In the genomic region with DNA sequence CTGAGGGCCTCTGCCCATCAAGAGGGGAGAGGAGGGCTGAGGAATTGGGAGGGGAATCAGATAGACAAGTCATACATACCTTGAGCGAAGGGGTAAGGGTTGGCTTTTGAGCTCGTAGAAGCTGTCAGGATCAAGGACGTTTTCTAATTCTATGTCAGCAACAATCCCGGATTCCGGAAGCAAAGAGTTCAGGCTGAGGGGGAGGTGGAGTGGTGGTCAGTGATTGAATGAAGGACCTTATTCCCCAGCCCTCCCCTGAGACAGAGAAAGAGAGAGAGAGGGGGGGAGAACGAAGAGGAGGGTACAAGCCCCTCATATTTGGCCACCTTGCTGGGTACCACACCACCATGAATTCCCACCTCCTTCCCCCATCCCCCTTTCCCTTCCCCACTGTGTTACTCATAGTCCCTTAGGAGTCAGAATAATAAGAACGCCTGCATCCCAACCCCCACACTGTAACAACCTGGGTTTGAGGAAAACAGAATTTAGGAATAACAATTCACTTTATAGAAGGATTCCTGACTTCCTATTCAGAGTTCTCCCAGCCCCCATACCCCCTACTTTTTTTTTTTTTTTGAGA, we compare ENCODE assay signal across 8 cellular contexts. TPM values are rescaled to one million over a fixed set of nuclear protein-coding genes. Genes with fewer than 3 reads are reported as not detected.
DNase-seq lines count a peak whose midpoint lies in the region; ATAC-seq, FAIRE-seq and TF ChIP-seq lines count a peak whose summit lies in the region.

No MANE protein-coding gene starts in this region.

- H3K9me2 ChIP-seq in OCI-LY7 (ENCODE audit: insufficient read depth, low read length) = no peaks in the 10 kb centered on the region

- ATAC-seq in CD4-positive, alpha-beta T cell (ENCODE audit: poor library complexity) = no peak
- ATAC-seq in HG02763 (IDR thresholded peaks at IDR 0.05; ENCODE audit: unreplicated experiment) = no peak
- no peak for ATAC-seq in GM19397 (IDR thresholded peaks at IDR 0.05; ENCODE audit: unreplicated experiment)

- no peaks in the 10 kb centered on the region for H3K9me3 ChIP-seq in CD4-positive, alpha-beta T cell (ENCODE audit: control insufficient read depth, low read length)
- H3K9me3 ChIP-seq in OCI-LY7 (ENCODE audit: low read length) (no peaks in the 10 kb centered on the region), endothelial cell of umbilical vein (replicated peaks; ENCODE audit: control insufficient read depth, insufficient read depth, low read length) (no peaks in the 10 kb centered on the region), neutrophil (no peaks in the 10 kb centered on the region)

- H3K79me2 ChIP-seq in OCI-LY7 (ENCODE audit: insufficient read depth, low read depth, low read length) = peaks cover 13% of the 10 kb centered on the region; the same call in 1 of the 2 replicates
- peaks cover 29% of the 10 kb centered on the region for H3K79me2 ChIP-seq in endothelial cell of umbilical vein (ENCODE audit: control insufficient read depth, insufficient read depth, low read length)

- peaks cover 23% of the 10 kb centered on the region for H3K36me3 Mint-ChIP-seq in CD4-positive, alpha-beta T cell (ENCODE audit: low read depth)

- no peak overlapping the region for H3K27ac ChIP-seq in CD4-positive, alpha-beta T cell (ENCODE audit: low read depth, low read length)
- peak overlapping the region; percentile 64 for H3K27ac ChIP-seq in OCI-LY7 (ENCODE audit: low read depth, low read length, poor library complexity, severe bottlenecking)
- peak overlapping the region; percentile 42 for H3K27ac ChIP-seq in endothelial cell of umbilical vein (ENCODE audit: insufficient read depth, low read depth, low read length)
- H3K27ac ChIP-seq in neutrophil = peak overlapping the region; percentile 98

- peak overlapping the region; percentile 41 for H3K9ac ChIP-seq in endothelial cell of umbilical vein (replicated peaks; ENCODE audit: extremely low read depth, insufficient read depth, low read length)

- H3K27ac Mint-ChIP-seq in CD4-positive, alpha-beta T cell = peak overlapping the region; percentile 80

- H3K4me1 ChIP-seq in OCI-LY7 (ENCODE audit: insufficient read depth, low read length, poor library complexity, severe bottlenecking) (peaks cover 45% of the 10 kb centered on the region), endothelial cell of umbilical vein (ENCODE audit: control insufficient read depth, extremely low read depth, insufficient read depth, low read length) (peaks cover 33% of the 10 kb centered on the region), neutrophil (ENCODE audit: control insufficient read depth in 1 of 2, insufficient read depth in 1 of 2, low read depth in 1 of 2, low read length in 1 of 2) (peaks cover 28 to 49% of the 10 kb centered on the region in 2 experiments)

- DNase-seq in CD4-positive, alpha-beta T cell = no peak
- no peak for DNase-seq in OCI-LY7 (ENCODE audit: low spot score)
- peak; percentile 30 for DNase-seq in endothelial cell of umbilical vein (ENCODE audit: low read depth, low spot score)
- DNase-seq in stimulated activated CD4-positive, alpha-beta T cell treated with anti-CD3 and anti-CD28 coated beads, Interleukin-4, amount 100 ng/mL, for 1 hour = no peak
- DNase-seq in Ammon's horn (ENCODE audit: low spot score) = no peak

- no peaks in the 10 kb centered on the region for H4K20me1 ChIP-seq in OCI-LY7 (ENCODE audit: insufficient read depth, low read length)
- no peaks in the 10 kb centered on the region for H4K20me1 ChIP-seq in endothelial cell of umbilical vein (replicated peaks; ENCODE audit: control insufficient read depth, extremely low read depth, insufficient read depth, low read length)

- TF ChIP-seq POLR2A in endothelial cell of umbilical vein (IDR thresholded peaks at IDR 0.05; ENCODE audit: low read depth, low read length) = no peak

- H3K4me1 Mint-ChIP-seq in CD4-positive, alpha-beta T cell (ENCODE audit: low read depth) = peaks cover 39% of the 10 kb centered on the region

- POLR2A ChIA-PET in CD4-positive, alpha-beta T cell (lab: Charles Lee) = interaction anchor here (0.7 to 2.3 kb wide), 2 partner anchors 33 to 82 kb away, joined by 3 to 12 read pairs; partner anchors contain the start of genes OTUD5 and PRAF2
- POLR2A ChIA-PET in OCI-LY7 (lab: Charles Lee) (interaction anchor here (0.6 to 3.3 kb wide), 3 partner anchors 13 to 78 kb away, joined by 4 to 12 read pairs (median 5); no protein-coding TSS in a partner anchor), endothelial cell of umbilical vein (lab: Charles Lee) (no interaction called here)

- H3K9me3 Mint-ChIP-seq in CD4-positive, alpha-beta T cell = no peaks in the 10 kb centered on the region

- H3K36me3 ChIP-seq in OCI-LY7 (ENCODE audit: insufficient read depth, low read length) = peaks cover 28% of the 10 kb centered on the region
- peaks cover 5 to 8% of the 10 kb centered on the region in 2 experiments for H3K36me3 ChIP-seq in endothelial cell of umbilical vein (ENCODE audit: control insufficient read depth in 2 of 2, extremely low read depth in 1 of 2, insufficient read depth in 2 of 2, low read length in 2 of 2)
- peaks cover 45% of the 10 kb centered on the region for H3K36me3 ChIP-seq in neutrophil

- dilution Hi-C loops in endothelial cell of umbilical vein (cut with MboI; ENCODE audit: extremely low pct_ligation_motif_present, low sequenced_read_pairs) = no loop called here

- no peaks in the 10 kb centered on the region for H3K9me1 ChIP-seq in endothelial cell of umbilical vein (replicated peaks; ENCODE audit: control insufficient read depth, extremely low read depth, insufficient read depth, low read length)

- peak overlapping the region; percentile 59 for H3K4me3 ChIP-seq in OCI-LY7 (ENCODE audit: low read depth, low read length, poor library complexity, severe bottlenecking)
- H3K4me3 ChIP-seq in endothelial cell of umbilical vein (replicated peaks in 1 of 3; ENCODE audit: insufficient read depth in 1 of 3, low read depth in 1 of 3, low read length in 3 of 3) = peak overlapping the region in 2 of 3 experiments; percentile 19 to 23
- H3K4me3 ChIP-seq in neutrophil (ENCODE audit: low read depth in 1 of 2, low read length in 1 of 2) = peak overlapping the region; percentile 71 to 93

- intact Hi-C loops in CD4-positive, alpha-beta T cell (cut with DNase I, micrococcal nuclease) = loop anchor here (2.0 to 5.0 kb wide), 6 partner anchors 37 to 233 kb away; partner anchors contain the start of genes OTUD5 (in 1 of the 2), PQBP1 (in 1 of the 2), TIMM17B (in 1 of the 2) and WDR45 (in 1 of the 2)
- intact Hi-C loops in OCI-LY7 (cut with micrococcal nuclease; ENCODE audit: unreplicated experiment) = loop anchor here (5.0 kb wide), 1 partner anchor 143 kb away; the partner anchor contains the start of genes PQBP1 and TIMM17B
- intact Hi-C loops in endothelial cell of umbilical vein (cut with micrococcal nuclease) = loop anchor here (5.0 kb wide), 1 partner anchor 122 kb away; the partner anchor contains the start of gene MAGIX

- H3K4me3 Mint-ChIP-seq in CD4-positive, alpha-beta T cell = peak overlapping the region; percentile 66

- H2AFZ ChIP-seq in OCI-LY7 (ENCODE audit: low read length) (peak overlapping the region; percentile 11; the same call in 1 of the 2 replicates), endothelial cell of umbilical vein (ENCODE audit: low read depth, low read length) (no peak overlapping the region)

- H3K27me3 Mint-ChIP-seq in CD4-positive, alpha-beta T cell = no peaks in the 10 kb centered on the region

- H3K27me3 ChIP-seq in CD4-positive, alpha-beta T cell (ENCODE audit: control insufficient read depth, insufficient read depth, low read length) = no peaks in the 10 kb centered on the region
- H3K27me3 ChIP-seq in endothelial cell of umbilical vein (ENCODE audit: control insufficient read depth in 2 of 2, insufficient read depth in 2 of 2, low read length in 2 of 2) (no peaks in the 10 kb centered on the region), neutrophil (no peaks in the 10 kb centered on the region)

- CTCF ChIA-PET in CD4-positive, alpha-beta T cell (lab: Charles Lee) = interaction anchor here (1.1 kb wide), 1 partner anchor 252 kb away, joined by 3 read pairs; no protein-coding TSS in a partner anchor
- CTCF ChIA-PET in OCI-LY7 (lab: Charles Lee; ENCODE audit: unreplicated experiment) = no interaction called here
- CTCF ChIA-PET in endothelial cell of umbilical vein (lab: Charles Lee) = interaction anchor here (1.1 kb wide), 1 partner anchor 38 kb away, joined by 3 read pairs; the partner anchor contains the start of gene GRIPAP1

- BruUV-seq in OCI-LY7 (replicated peaks; lab: Mats Ljungman, UMichigan) (no TSS peak), endothelial cell of umbilical vein (replicated peaks; lab: Mats Ljungman, UMichigan) (TSS peak; percentile 13)

- FAIRE-seq in endothelial cell of umbilical vein (lab: Jason Lieb, UNC) = no peak

- no peak for TF ChIP-seq CTCF in CD4-positive, alpha-beta T cell (IDR thresholded peaks at IDR 0.05)
- TF ChIP-seq CTCF in OCI-LY7 (conservative IDR thresholded peaks at IDR 0.05; ENCODE audit: low read length) (no peak), endothelial cell of umbilical vein (IDR thresholded peaks at IDR 0.05; ENCODE audit: extremely low read depth in 1 of 2, insufficient read depth in 1 of 2, low read depth in 1 of 2, low read length in 2 of 2) (no peak), neutrophil (IDR thresholded peaks at IDR 0.05) (no peak)

- H3K4me2 ChIP-seq in OCI-LY7 (ENCODE audit: low read length) (peak overlapping the region; percentile 68), endothelial cell of umbilical vein (ENCODE audit: insufficient read depth, low read length) (peak overlapping the region; percentile 37)

RNA-seq across cellular contexts. Expression of gene TFE3, which starts 2.7 kb away (rescaled TPM):
- 10 to 100 TPM; 38.6 to 40.9 TPM for total RNA-seq in CD4-positive, alpha-beta T cell
- total RNA-seq in OCI-LY7 (2014; rRNA removed; shearing (Covaris generic)) = 7.6 and 10.2 TPM in 2 replicates
- total RNA-seq in OCI-LY7 (2022) (19.0 and 19.8 TPM in 2 replicates), endothelial cell of umbilical vein (35.5 and 37.1 TPM in 2 replicates)
- polyA plus RNA-seq in endothelial cell of umbilical vein = 22.3 and 26.8 TPM in 2 replicates
- 13.5 and 18.2 TPM in 2 replicates for polyA plus RNA-seq in endothelial cell of umbilical vein (2011; cell fraction: cytosol; rRNA removed)
- 19.1 and 21.2 TPM in 2 replicates for polyA plus RNA-seq in endothelial cell of umbilical vein (2011; cell fraction: nucleus; rRNA removed)
- 34.9 and 39.8 TPM in 2 replicates for polyA plus RNA-seq in endothelial cell of umbilical vein (2012)
- 25.1 and 40.6 TPM in 2 replicates for polyA minus RNA-seq in endothelial cell of umbilical vein
- polyA minus RNA-seq in endothelial cell of umbilical vein (2011; cell fraction: cytosol; rRNA and poly(A)+ RNA removed) = 34.6 TPM
- 13.8 and 17.8 TPM in 2 replicates for polyA minus RNA-seq in endothelial cell of umbilical vein (2011; cell fraction: nucleus; rRNA and poly(A)+ RNA removed)

RNA-seq across cellular contexts. Expression of gene CCDC120, which starts 18.3 kb away (rescaled TPM):
- total RNA-seq in CD4-positive, alpha-beta T cell = 10 to 100 TPM; 11.5 to 12.2 TPM
- total RNA-seq in OCI-LY7 (2014; rRNA removed; shearing (Covaris generic)) = 0.95 and 1.4 TPM in 2 replicates
- total RNA-seq in OCI-LY7 (2022) (3.6 and 4.1 TPM in 2 replicates), endothelial cell of umbilical vein (5.7 and 6.4 TPM in 2 replicates)
- polyA plus RNA-seq in endothelial cell of umbilical vein = 2.8 and 3.1 TPM in 2 replicates
- 1.9 and 2.8 TPM in 2 replicates for polyA plus RNA-seq in endothelial cell of umbilical vein (2011; cell fraction: cytosol; rRNA removed)
- polyA plus RNA-seq in endothelial cell of umbilical vein (2011; cell fraction: nucleus; rRNA removed) = 7.8 and 11.9 TPM in 2 replicates
- 2.7 and 3.5 TPM in 2 replicates for polyA plus RNA-seq in endothelial cell of umbilical vein (2012)
- polyA minus RNA-seq in endothelial cell of umbilical vein = 1.8 and 3.5 TPM in 2 replicates
- 4.6 TPM for polyA minus RNA-seq in endothelial cell of umbilical vein (2011; cell fraction: cytosol; rRNA and poly(A)+ RNA removed)
- polyA minus RNA-seq in endothelial cell of umbilical vein (2011; cell fraction: nucleus; rRNA and poly(A)+ RNA removed) = 2.3 and 3.1 TPM in 2 replicates

RNA-seq across cellular contexts. Expression of gene PRAF2, which starts 33.3 kb away (rescaled TPM):
- total RNA-seq in CD4-positive, alpha-beta T cell = 10 to 100 TPM; 17.1 to 21.0 TPM
- 2.3 and 8.1 TPM in 2 replicates for total RNA-seq in OCI-LY7 (2014; rRNA removed; shearing (Covaris generic))
- 17.5 and 20.3 TPM in 2 replicates for total RNA-seq in OCI-LY7 (2022)
- 41.6 and 45.4 TPM in 2 replicates for total RNA-seq in endothelial cell of umbilical vein
- polyA plus RNA-seq in endothelial cell of umbilical vein = 36.2 and 40.1 TPM in 2 replicates
- polyA plus RNA-seq in endothelial cell of umbilical vein (2011; cell fraction: cytosol; rRNA removed) = 33.0 and 45.2 TPM in 2 replicates
- 11.1 and 12.6 TPM in 2 replicates for polyA plus RNA-seq in endothelial cell of umbilical vein (2011; cell fraction: nucleus; rRNA removed)
- 44.1 and 67.8 TPM in 2 replicates for polyA plus RNA-seq in endothelial cell of umbilical vein (2012)
- polyA minus RNA-seq in endothelial cell of umbilical vein = 14.5 and 18.1 TPM in 2 replicates
- 7.5 TPM for polyA minus RNA-seq in endothelial cell of umbilical vein (2011; cell fraction: cytosol; rRNA and poly(A)+ RNA removed)
- 3.0 and 10.2 TPM in 2 replicates for polyA minus RNA-seq in endothelial cell of umbilical vein (2011; cell fraction: nucleus; rRNA and poly(A)+ RNA removed)

RNA-seq across cellular contexts. Expression of gene GRIPAP1, which starts 38.4 kb away (rescaled TPM):
- 100 to 1,000 TPM; 100 to 101 TPM for total RNA-seq in CD4-positive, alpha-beta T cell
- 27.5 and 42.7 TPM in 2 replicates for total RNA-seq in OCI-LY7 (2014; rRNA removed; shearing (Covaris generic))
- total RNA-seq in OCI-LY7 (2022) (95.9 and 98.3 TPM in 2 replicates), endothelial cell of umbilical vein (48.5 and 49.4 TPM in 2 replicates)
- 19.0 and 25.3 TPM in 2 replicates for polyA plus RNA-seq in endothelial cell of umbilical vein
- 25.4 and 27.1 TPM in 2 replicates for polyA plus RNA-seq in endothelial cell of umbilical vein (2011; cell fraction: cytosol; rRNA removed)
- 136 and 138 TPM in 2 replicates for polyA plus RNA-seq in endothelial cell of umbilical vein (2011; cell fraction: nucleus; rRNA removed)
- polyA plus RNA-seq in endothelial cell of umbilical vein (2012) = 32.3 and 37.9 TPM in 2 replicates
- 37.6 and 39.8 TPM in 2 replicates for polyA minus RNA-seq in endothelial cell of umbilical vein
- 14.7 TPM for polyA minus RNA-seq in endothelial cell of umbilical vein (2011; cell fraction: cytosol; rRNA and poly(A)+ RNA removed)
- polyA minus RNA-seq in endothelial cell of umbilical vein (2011; cell fraction: nucleus; rRNA and poly(A)+ RNA removed) = 26.2 and 39.1 TPM in 2 replicates

RNA-seq across cellular contexts. Expression of gene WDR45, which starts 39.2 kb away (rescaled TPM):
- 10 to 100 TPM; 74.8 to 78.7 TPM for total RNA-seq in CD4-positive, alpha-beta T cell
- total RNA-seq in OCI-LY7 (2014; rRNA removed; shearing (Covaris generic)) = 32.4 and 37.6 TPM in 2 replicates
- total RNA-seq in OCI-LY7 (2022) = 46.2 and 48.7 TPM in 2 replicates
- total RNA-seq in endothelial cell of umbilical vein = 29.9 and 32.2 TPM in 2 replicates
- polyA plus RNA-seq in endothelial cell of umbilical vein = 70.4 and 73.1 TPM in 2 replicates
- 42.1 and 46.4 TPM in 2 replicates for polyA plus RNA-seq in endothelial cell of umbilical vein (2011; cell fraction: cytosol; rRNA removed)
- 202 and 215 TPM in 2 replicates for polyA plus RNA-seq in endothelial cell of umbilical vein (2011; cell fraction: nucleus; rRNA removed)
- polyA plus RNA-seq in endothelial cell of umbilical vein (2012) = 33.1 and 34.4 TPM in 2 replicates
- polyA minus RNA-seq in endothelial cell of umbilical vein = 60.5 TPM in 2 replicates
- polyA minus RNA-seq in endothelial cell of umbilical vein (2011; cell fraction: cytosol; rRNA and poly(A)+ RNA removed) = 95.3 TPM
- 38.6 and 38.8 TPM in 2 replicates for polyA minus RNA-seq in endothelial cell of umbilical vein (2011; cell fraction: nucleus; rRNA and poly(A)+ RNA removed)

Comparison
In these comparisons a context has a peak if more than half of its experiments do, and no peak if none do; other contexts are left out.
1. H3K4me3 ChIP-seq: peak in every context shown above with its lines; median percentile 82 in neutrophil; 59 in OCI-LY7; 21 in endothelial cell of umbilical vein.